In genomic region chr10:80611481-80611880, GRCh38 we compare ENCODE assay signal across 5 cellular contexts.
"Had no signal": no experiment of that assay in that cellular context is flagged by ENCODE, and none has a peak within 500 bp of the region (broad histone marks: within the 10 kb centered on the region; RNA-seq: fewer than 3 reads in every experiment).

No MANE protein-coding gene starts in this region.

- ATAC-seq: GM23338 had no signal

- H3K4me2 ChIP-seq: GM23338 had no signal

- H3K27ac ChIP-seq: HL-60 had no signal

- H3K27ac Mint-ChIP-seq: GM23338, H9 had no signal

- H3K9me3 Mint-ChIP-seq: GM23338, H9 had no signal

- H3K4me1 Mint-ChIP-seq: GM23338 had no signal

- DNase-seq: H9, HCEC 1CT, IMR-90 had no signal

- H2AFZ ChIP-seq: GM23338 had no signal

- H3K4me3 Mint-ChIP-seq: GM23338, H9 had no signal

- H3K4me3 ChIP-seq: GM23338 had no signal
